Comparison of ENCODE assay signal across 3 cellular contexts in genomic region chr2:60604665-60605064, GRCh38.
TF ChIP-seq lines count a peak whose summit lies in the region.

No MANE protein-coding gene starts in this region.

TF ChIP-seq in HepG2, 621 proteins besides CTCF, POLR2A, EP300 and RAD21:
- no peak for TF ChIP-seq E2F5 (CRISPR knock-in tag; conservative IDR thresholded peaks at IDR 0.05)
- peak; percentile 60 for TF ChIP-seq MAFF (IDR thresholded peaks at IDR 0.05; ENCODE audit: low read depth, low read length)
- no peak for TF ChIP-seq MBD4 (IDR thresholded peaks at IDR 0.05; ENCODE audit: borderline replicate concordance, low read length)
- TF ChIP-seq ZNF3 (CRISPR knock-in tag; IDR thresholded peaks at IDR 0.05): no peak
- no peak for TF ChIP-seq KMT2B (CRISPR knock-in tag; IDR thresholded peaks at IDR 0.05)
- TF ChIP-seq MAFK (conservative IDR thresholded peaks at IDR 0.05 in 1 of 2, IDR thresholded peaks at IDR 0.05 in 1 of 2; ENCODE audit: low read length in 2 of 2): peak; percentile 73 to 78

TF ChIP-seq in GM12878, 131 proteins besides CTCF, POLR2A, EP300 and RAD21:
- TF ChIP-seq LARP7 (IDR thresholded peaks at IDR 0.05) (no peak), POU2F2 (IDR thresholded peaks at IDR 0.05; ENCODE audit: borderline replicate concordance, low read depth, low read length) (no peak), TCF7 (IDR thresholded peaks at IDR 0.05; ENCODE audit: borderline replicate concordance) (no peak), PRDM15 (CRISPR knock-in tag; IDR thresholded peaks at IDR 0.05) (no peak), RCOR1 (conservative IDR thresholded peaks at IDR 0.05; ENCODE audit: low read depth, low read length) (no peak), ZNF274 (IDR thresholded peaks at IDR 0.05; ENCODE audit: insufficient read depth, insufficient read length) (no peak)

TF ChIP-seq in H1, 55 proteins besides CTCF, POLR2A, EP300 and RAD21:
- TF ChIP-seq KDM4A (IDR thresholded peaks at IDR 0.05; ENCODE audit: low read depth, low read length, severe bottlenecking) (no peak), CHD7 (IDR thresholded peaks at IDR 0.05; ENCODE audit: insufficient replicate concordance, low read length) (no peak), JUND (IDR thresholded peaks at IDR 0.05; ENCODE audit: low read length) (no peak), TEAD4 (IDR thresholded peaks at IDR 0.05; ENCODE audit: low read depth, low read length) (no peak), SP4 (IDR thresholded peaks at IDR 0.05; ENCODE audit: low read length) (no peak), NANOG (IDR thresholded peaks at IDR 0.05; ENCODE audit: insufficient read depth, low read depth, low read length, poor library complexity, severe bottlenecking) (no peak), USF2 (IDR thresholded peaks at IDR 0.05; ENCODE audit: low read length) (no peak), SIX5 (IDR thresholded peaks at IDR 0.05; ENCODE audit: low read depth, low read length) (no peak), TAF7 (optimal IDR thresholded peaks at IDR 0.05; ENCODE audit: borderline replicate concordance, low read depth, low read length) (no peak), EZH2 (IDR thresholded peaks at IDR 0.05; ENCODE audit: low read depth, low read length, severe bottlenecking) (no peak), RBBP5 (IDR thresholded peaks at IDR 0.05; ENCODE audit: borderline replicate concordance, low read depth, low read length) (no peak), BRCA1 (IDR thresholded peaks at IDR 0.05; ENCODE audit: low read depth, low read length) (no peak), RFX5 (IDR thresholded peaks at IDR 0.05; ENCODE audit: borderline replicate concordance, low read depth, low read length) (no peak), MAFK (IDR thresholded peaks at IDR 0.05; ENCODE audit: low read depth, low read length) (no peak), ATF3 (IDR thresholded peaks at IDR 0.05; ENCODE audit: insufficient read depth, low read depth, low read length) (no peak), SP1 (IDR thresholded peaks at IDR 0.05; ENCODE audit: low read depth, low read length) (no peak), RNF2 (IDR thresholded peaks at IDR 0.05; ENCODE audit: borderline replicate concordance, low read depth, low read length, missing control alignments, poor library complexity, severe bottlenecking) (no peak), TAF1 (IDR thresholded peaks at IDR 0.05; ENCODE audit: low read depth, low read length) (no peak), GABPA (IDR thresholded peaks at IDR 0.05; ENCODE audit: borderline replicate concordance, insufficient read depth, low read length) (no peak), CHD1 (IDR thresholded peaks at IDR 0.05; ENCODE audit: low read depth, low read length) (no peak)
